In genomic region chr15:90388462-90389182, GRCh38 we compare ENCODE assay signal across 8 cellular contexts. TPM values are rescaled to one million over a fixed set of nuclear protein-coding genes. Genes with fewer than 3 reads are reported as not detected.
DNase-seq lines count a peak whose midpoint lies in the region; ATAC-seq, FAIRE-seq and TF ChIP-seq lines count a peak whose summit lies in the region.

No MANE protein-coding gene starts in this region.

- H3K27me3 Mint-ChIP-seq in central memory CD8-positive, alpha-beta T cell = no peaks in the 10 kb centered on the region

- DNase-seq in GM03348 (ENCODE audit: low spot score) = peak; percentile 78
- DNase-seq in H54 (ENCODE audit: insufficient read length, low spot score) = peak; percentile 29
- DNase-seq in LHCN-M2 (ENCODE audit: low read depth) = peak; percentile 59
- DNase-seq in central memory CD8-positive, alpha-beta T cell (ENCODE audit: low spot score in 2 of 2) = peak; percentile 35 to 39
- peak; percentile 71 for DNase-seq in kidney tubule cell (ENCODE audit: low spot score)
- DNase-seq in stimulated activated CD4-positive, alpha-beta T cell treated with anti-CD3 and anti-CD28 coated beads, Interleukin-2, amount 100 ng/mL, for 24 hours = peak; percentile 61 to 64
- DNase-seq in inferior parietal cortex (ENCODE audit: extremely low spot score) = no peak

- FAIRE-seq in H54 (lab: Jason Lieb, UNC) = no peak

- no peaks in the 10 kb centered on the region for H3K9me3 Mint-ChIP-seq in central memory CD8-positive, alpha-beta T cell

- H3K27ac ChIP-seq in VCaP = peak overlapping the region; percentile 90

- 0 out of 2 replicates have a peak, but pooled peaks have one; percentile 16 for TF ChIP-seq POLR2A in H54 (IDR thresholded peaks at IDR 0.05; ENCODE audit: low read depth, low read length)

- no peak for TF ChIP-seq CTCF in VCaP (conservative IDR thresholded peaks at IDR 0.05)

- H3K4me3 Mint-ChIP-seq in central memory CD8-positive, alpha-beta T cell = peak overlapping the region; percentile 85

- peak overlapping the region; percentile 92 for H3K27ac Mint-ChIP-seq in central memory CD8-positive, alpha-beta T cell (ENCODE audit: low read depth)

- peaks cover 37% of the 10 kb centered on the region for H3K36me3 Mint-ChIP-seq in central memory CD8-positive, alpha-beta T cell (ENCODE audit: insufficient read depth)

- H3K4me1 Mint-ChIP-seq in central memory CD8-positive, alpha-beta T cell = peaks cover 51% of the 10 kb centered on the region

- ATAC-seq in central memory CD8-positive, alpha-beta T cell (replicated peaks; ENCODE audit: extremely low read depth, poor library complexity, severe bottlenecking) = peak; percentile 31

RNA-seq across cellular contexts. Expression of gene IQGAP1, which starts 0.6 kb away (rescaled TPM):
- total RNA-seq in LHCN-M2 (2014; rRNA removed) = 203 and 217 TPM in 2 replicates
- 122 TPM for polyA plus RNA-seq in LHCN-M2 (2012)

RNA-seq across cellular contexts. Expression of gene ZNF774, which starts 36.5 kb away (rescaled TPM):
- 0.75 and 0.77 TPM in 2 replicates for total RNA-seq in LHCN-M2 (2014; rRNA removed)
- 0.67 TPM for polyA plus RNA-seq in LHCN-M2 (2012)
